ENCODE assay signal across 8 cellular contexts in genomic region chr17:78140169-78141051, GRCh38. TPM values are rescaled to one million over a fixed set of nuclear protein-coding genes. Genes with fewer than 3 reads are reported as not detected.
A peak's percentile ranks its signal among the peaks of the same experiment; 100 is the strongest.
DNase-seq lines count a peak whose midpoint lies in the region; ATAC-seq and TF ChIP-seq lines count a peak whose summit lies in the region.

No MANE protein-coding gene starts in this region.

- no peaks in the 10 kb centered on the region for H4K20me1 ChIP-seq in GM23338 (replicated peaks; ENCODE audit: insufficient read depth)

- CTCF ChIA-PET in RWPE1 (lab: Yijun Ruan, JAX), result interaction anchor here (0.6 to 0.7 kb wide), 3 partner anchors 40 to 186 kb away, joined by 3 to 8 read pairs (median 4); no protein-coding TSS in a partner anchor

- no peaks in the 10 kb centered on the region for H3K79me2 ChIP-seq in GM23338 (replicated peaks; ENCODE audit: insufficient read depth)

- peaks cover 6% of the 10 kb centered on the region for H3K27me3 Mint-ChIP-seq in GM23338 (ENCODE audit: insufficient read depth, low read depth, poor library complexity)

- peak overlapping the region; percentile 40 for H3K4me3 Mint-ChIP-seq in GM23338

- no peaks in the 10 kb centered on the region for H3K36me3 Mint-ChIP-seq in GM23338 (ENCODE audit: low read depth)

- POLR2A ChIA-PET in RWPE1 (lab: Yijun Ruan, JAX; ENCODE audit: low non-redundant PET), result interaction anchor here (0.7 kb wide), 1 partner anchor 42 kb away, joined by 3 read pairs; no protein-coding TSS in a partner anchor

- no peaks in the 10 kb centered on the region for H3K9me2 ChIP-seq in GM23338 (ENCODE audit: insufficient read depth)

- peak overlapping the region; percentile 86 for H3K4me2 ChIP-seq in GM23338

- H3K27ac Mint-ChIP-seq in GM23338, result no peak overlapping the region

- peaks cover 5% of the 10 kb centered on the region; the same call in 1 of the 2 replicates for H3K4me1 ChIP-seq in GM23338 (ENCODE audit: insufficient read depth)

- peak overlapping the region; percentile 53 for H3K4me3 ChIP-seq in GM23338
- no peak overlapping the region for H3K4me3 ChIP-seq in retinal pigment epithelial cell (ENCODE audit: low read length)

- H3K27me3 ChIP-seq in GM23338 (ENCODE audit: insufficient read depth), result 0 out of 2 replicates have a peak, but pooled peaks cover 3% of the 10 kb centered on the region

- H2AFZ ChIP-seq in GM23338, result peak overlapping the region; percentile 97

- TF ChIP-seq CTCF in GM23338 (conservative IDR thresholded peaks at IDR 0.05; ENCODE audit: low read depth in 2 of 2) (no peak), RWPE1 (conservative IDR thresholded peaks at IDR 0.05; ENCODE audit: low read depth) (no peak), retinal pigment epithelial cell (conservative IDR thresholded peaks at IDR 0.05; ENCODE audit: low read depth, low read length) (no peak)

- H3F3A ChIP-seq in GM23338 (replicated peaks; ENCODE audit: low read depth), result 0 out of 2 replicates have a peak, but pooled peaks cover 8% of the 10 kb centered on the region

- peak; percentile 82 for ATAC-seq in GM23338

- peaks cover 7% of the 10 kb centered on the region; the same call in 2 of the 3 replicates for H3K4me1 Mint-ChIP-seq in GM23338

- DNase-seq in GDM1 (lab: John Stamatoyannopoulos, UW) (peak; percentile 99), GM23338 (ENCODE audit: low spot score) (peak; percentile 100), KG1 (lab: John Stamatoyannopoulos, UW) (peak; percentile 84), RWPE1 (ENCODE audit: low spot score) (peak; percentile 96), activated T-helper 1 cell treated with Interleukin-2 at 50 U/mL for 16 hours (ENCODE audit: low read depth) (peak; percentile 84), glomerular endothelial cell (ENCODE audit: extremely low read depth, low read depth, low spot score) (peak; percentile 29), retinal pigment epithelial cell (ENCODE audit: low read depth) (peak; percentile 54), amniotic stem cell (lab: John Stamatoyannopoulos, UW) (no peak)

- no peaks in the 10 kb centered on the region for H3K36me3 ChIP-seq in GM23338 (ENCODE audit: insufficient read depth)

- no peaks in the 10 kb centered on the region for H3K9me3 Mint-ChIP-seq in GM23338

- H3K27ac ChIP-seq in GM23338 (ENCODE audit: low read depth), result no peak overlapping the region
- H3K27ac ChIP-seq in RWPE1, result peak overlapping the region; percentile 92

TF ChIP-seq in GM23338, 12 proteins besides CTCF, POLR2A, EP300 and RAD21:
- TF ChIP-seq NANOG (IDR thresholded peaks at IDR 0.05; ENCODE audit: borderline replicate concordance) (no peak), POLR2AphosphoS5 (IDR thresholded peaks at IDR 0.05; ENCODE audit: low read depth) (peak; percentile 73; the same call in 1 of the 2 replicates), JUNB (IDR thresholded peaks at IDR 0.05; ENCODE audit: unreplicated experiment) (no peak), STAT1 (IDR thresholded peaks at IDR 0.05; ENCODE audit: unreplicated experiment) (peak; percentile 55)
- TF ChIP-seq, protein P1, sequence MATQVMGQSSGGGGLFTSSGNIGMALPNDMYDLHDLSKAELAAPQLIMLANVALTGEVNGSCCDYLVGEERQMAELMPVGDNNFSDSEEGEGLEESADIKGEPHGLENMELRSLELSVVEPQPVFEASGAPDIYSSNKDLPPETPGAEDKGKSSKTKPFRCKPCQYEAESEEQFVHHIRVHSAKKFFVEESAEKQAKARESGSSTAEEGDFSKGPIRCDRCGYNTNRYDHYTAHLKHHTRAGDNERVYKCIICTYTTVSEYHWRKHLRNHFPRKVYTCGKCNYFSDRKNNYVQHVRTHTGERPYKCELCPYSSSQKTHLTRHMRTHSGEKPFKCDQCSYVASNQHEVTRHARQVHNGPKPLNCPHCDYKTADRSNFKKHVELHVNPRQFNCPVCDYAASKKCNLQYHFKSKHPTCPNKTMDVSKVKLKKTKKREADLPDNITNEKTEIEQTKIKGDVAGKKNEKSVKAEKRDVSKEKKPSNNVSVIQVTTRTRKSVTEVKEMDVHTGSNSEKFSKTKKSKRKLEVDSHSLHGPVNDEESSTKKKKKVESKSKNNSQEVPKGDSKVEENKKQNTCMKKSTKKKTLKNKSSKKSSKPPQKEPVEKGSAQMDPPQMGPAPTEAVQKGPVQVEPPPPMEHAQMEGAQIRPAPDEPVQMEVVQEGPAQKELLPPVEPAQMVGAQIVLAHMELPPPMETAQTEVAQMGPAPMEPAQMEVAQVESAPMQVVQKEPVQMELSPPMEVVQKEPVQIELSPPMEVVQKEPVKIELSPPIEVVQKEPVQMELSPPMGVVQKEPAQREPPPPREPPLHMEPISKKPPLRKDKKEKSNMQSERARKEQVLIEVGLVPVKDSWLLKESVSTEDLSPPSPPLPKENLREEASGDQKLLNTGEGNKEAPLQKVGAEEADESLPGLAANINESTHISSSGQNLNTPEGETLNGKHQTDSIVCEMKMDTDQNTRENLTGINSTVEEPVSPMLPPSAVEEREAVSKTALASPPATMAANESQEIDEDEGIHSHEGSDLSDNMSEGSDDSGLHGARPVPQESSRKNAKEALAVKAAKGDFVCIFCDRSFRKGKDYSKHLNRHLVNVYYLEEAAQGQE (IDR thresholded peaks at IDR 0.05; ENCODE audit: unreplicated experiment), result no peak

RNA-seq across cellular contexts. Expression of gene C17orf99, which starts 5.8 kb away (rescaled TPM):
- not detected in 2 replicates for total RNA-seq in GM23338 (2014; rRNA removed; shearing (Covaris generic))
- polyA plus RNA-seq in GM23338 (2016; fragmentation: Nextera tagmentation; extraction: Ambion mirVana), result not detected in 2 replicates
- not detected in 2 replicates for total RNA-seq in glomerular endothelial cell

RNA-seq across cellular contexts. Expression of gene TMC8, which starts 9.8 kb away (rescaled TPM):
- 1.2 and 2.2 TPM in 2 replicates for total RNA-seq in GM23338 (2014; rRNA removed; shearing (Covaris generic))
- polyA plus RNA-seq in GM23338 (2016; fragmentation: Nextera tagmentation; extraction: Ambion mirVana), result 1.3 and 1.8 TPM in 2 replicates
- 0.10 and 1.1 TPM in 2 replicates for total RNA-seq in glomerular endothelial cell

RNA-seq across cellular contexts. Expression of gene TMC6, which starts 11.9 kb away (rescaled TPM):
- 56.7 and 72.2 TPM in 2 replicates for total RNA-seq in GM23338 (2014; rRNA removed; shearing (Covaris generic))
- 50.0 and 53.3 TPM in 2 replicates for polyA plus RNA-seq in GM23338 (2016; fragmentation: Nextera tagmentation; extraction: Ambion mirVana)
- total RNA-seq in glomerular endothelial cell, result 40.7 and 82.6 TPM in 2 replicates

RNA-seq across cellular contexts. Expression of gene SYNGR2, which starts 28.0 kb away (rescaled TPM):
- 33.0 and 61.6 TPM in 2 replicates for total RNA-seq in GM23338 (2014; rRNA removed; shearing (Covaris generic))
- 43.1 and 46.9 TPM in 2 replicates for polyA plus RNA-seq in GM23338 (2016; fragmentation: Nextera tagmentation; extraction: Ambion mirVana)
- 83.6 and 164 TPM in 2 replicates for total RNA-seq in glomerular endothelial cell

RNA-seq across cellular contexts. Expression of gene TK1, which starts 46.4 kb away (rescaled TPM):
- 83.7 and 84.4 TPM in 2 replicates for total RNA-seq in GM23338 (2014; rRNA removed; shearing (Covaris generic))
- 74.5 and 74.6 TPM in 2 replicates for polyA plus RNA-seq in GM23338 (2016; fragmentation: Nextera tagmentation; extraction: Ambion mirVana)
- total RNA-seq in glomerular endothelial cell, result 23.3 and 51.8 TPM in 2 replicates
